Comparison of ENCODE assay signal across 9 cellular contexts in genomic region chr17:4480929-4481898, GRCh38. TPM values are rescaled to one million over a fixed set of nuclear protein-coding genes. Genes with fewer than 3 reads are reported as not detected.
DNase-seq lines count a peak whose midpoint lies in the region; ATAC-seq and TF ChIP-seq lines count a peak whose summit lies in the region.
"Had no signal": no experiment of that assay in that cellular context is flagged by ENCODE, and none has a peak within 500 bp of the region (broad histone marks: within the 10 kb centered on the region; RNA-seq: fewer than 3 reads in every experiment).

No MANE protein-coding gene starts in this region.

- no peak for TF ChIP-seq CTCF in nephron progenitor cell (IDR thresholded peaks at IDR 0.05)

- H3K27me3 ChIP-seq in CD4-positive, alpha-beta memory T cell (ENCODE audit: insufficient read depth, low read length) = no peaks in the 10 kb centered on the region

- H3K27ac ChIP-seq in CD4-positive, alpha-beta memory T cell (ENCODE audit: low read depth, low read length) = peak overlapping the region; percentile 23
- H3K27ac ChIP-seq: tibial artery had no signal

- H3K9me3 ChIP-seq in CD4-positive, alpha-beta memory T cell (ENCODE audit: control insufficient read depth in 1 of 2, low read length in 2 of 2) = no peaks in the 10 kb centered on the region
- H3K9me3 ChIP-seq: tibial artery had no signal

- peaks cover 0 to 5% of the 10 kb centered on the region in 2 donors for H3K36me3 Mint-ChIP-seq in CD4-positive, alpha-beta memory T cell
- H3K36me3 Mint-ChIP-seq in activated naive CD4-positive, alpha-beta T cell treated with anti-CD3 and anti-CD28 coated beads, Interleukin-2, amount 10 ng/mL, durations not matched to agents 7 days and 5 days = peaks cover 14% of the 10 kb centered on the region
- H3K36me3 Mint-ChIP-seq in nephron progenitor cell (ENCODE audit: low read depth) = no peaks in the 10 kb centered on the region

- ATAC-seq in GM19452 (IDR thresholded peaks at IDR 0.05; ENCODE audit: unreplicated experiment) = no peak
- no peak for ATAC-seq in HG03159 (IDR thresholded peaks at IDR 0.05; ENCODE audit: unreplicated experiment)
- no peak for ATAC-seq in HG02884 (IDR thresholded peaks at IDR 0.05; ENCODE audit: unreplicated experiment)

- CTCF ChIA-PET in CD4-positive, alpha-beta memory T cell (lab: Charles Lee; ENCODE audit: partially characterized antibody) = interaction anchor here (1.3 to 1.7 kb wide), 4 partner anchors 18 to 80 kb away, joined by 3 to 7 read pairs (median 4); partner anchors contain the start of gene SPNS2
- CTCF ChIA-PET in activated naive CD4-positive, alpha-beta T cell treated with anti-CD3 and anti-CD28 coated beads, Interleukin-2, amount 10 ng/mL, durations not matched to agents 7 days and 5 days (lab: Charles Lee) = interaction anchor here (0.6 to 1.3 kb wide), 2 partner anchors 60 to 280 kb away, joined by 3 to 5 read pairs; no protein-coding TSS in a partner anchor

- POLR2A ChIA-PET in CD4-positive, alpha-beta memory T cell (lab: Charles Lee; ENCODE audit: partially characterized antibody) = interaction anchor here (1.0 to 1.5 kb wide), 5 partner anchors 18 to 30 kb away, joined by 3 to 6 read pairs (median 3); partner anchors contain the start of gene SPNS2

- peaks cover 49% of the 10 kb centered on the region for H3K4me1 ChIP-seq in CD4-positive, alpha-beta memory T cell (ENCODE audit: insufficient read depth, low read length)

- peaks cover 20 to 61% (median 39%) of the 10 kb centered on the region in 4 donors for H3K4me1 Mint-ChIP-seq in CD4-positive, alpha-beta memory T cell
- peaks cover 60% of the 10 kb centered on the region for H3K4me1 Mint-ChIP-seq in activated naive CD4-positive, alpha-beta T cell treated with anti-CD3 and anti-CD28 coated beads, Interleukin-2, amount 10 ng/mL, durations not matched to agents 7 days and 5 days
- H3K4me1 Mint-ChIP-seq in nephron progenitor cell = peaks cover 43% of the 10 kb centered on the region

- H3K27ac Mint-ChIP-seq in CD4-positive, alpha-beta memory T cell = peak overlapping the region; percentile 84 to 95 (median 94)
- H3K27ac Mint-ChIP-seq in activated naive CD4-positive, alpha-beta T cell treated with anti-CD3 and anti-CD28 coated beads, Interleukin-2, amount 10 ng/mL, durations not matched to agents 7 days and 5 days = peak overlapping the region; percentile 97
- H3K27ac Mint-ChIP-seq in nephron progenitor cell = peak overlapping the region; percentile 88

- peak overlapping the region; percentile 74 to 86 (median 82) for H3K4me3 Mint-ChIP-seq in CD4-positive, alpha-beta memory T cell
- peak overlapping the region; percentile 70 for H3K4me3 Mint-ChIP-seq in activated naive CD4-positive, alpha-beta T cell treated with anti-CD3 and anti-CD28 coated beads, Interleukin-2, amount 10 ng/mL, durations not matched to agents 7 days and 5 days
- H3K4me3 Mint-ChIP-seq in nephron progenitor cell = no peak overlapping the region

- H3K4me3 ChIP-seq in CD4-positive, alpha-beta memory T cell (ENCODE audit: low read length in 2 of 2) = peak overlapping the region in 1 of 2 donors; percentile 30
- H3K4me3 ChIP-seq: tibial artery had no signal

- no peaks in the 10 kb centered on the region for H3K27me3 Mint-ChIP-seq in CD4-positive, alpha-beta memory T cell
- no peaks in the 10 kb centered on the region for H3K27me3 Mint-ChIP-seq in activated naive CD4-positive, alpha-beta T cell treated with anti-CD3 and anti-CD28 coated beads, Interleukin-2, amount 10 ng/mL, durations not matched to agents 7 days and 5 days
- H3K27me3 Mint-ChIP-seq in nephron progenitor cell (ENCODE audit: low read depth, poor library complexity) = peaks cover 8% of the 10 kb centered on the region

- no peaks in the 10 kb centered on the region for H3K36me3 ChIP-seq in CD4-positive, alpha-beta memory T cell (ENCODE audit: insufficient read depth, low read length)
- H3K36me3 ChIP-seq: tibial artery had no signal

- peak in 3 of 5 donors; percentile 18 to 25 (median 22) for DNase-seq in CD4-positive, alpha-beta memory T cell
- DNase-seq in MV-4-11 (lab: John Stamatoyannopoulos, UW) (peak; percentile 42), nephron progenitor cell (no peak), NCI-H1105 treated with DMSO at 0.1 percent for 48 hours (lab: John Stamatoyannopoulos, UW) (no peak)
- peak; percentile 74 for DNase-seq in activated naive CD4-positive, alpha-beta T cell treated with anti-CD3 and anti-CD28 coated beads, Interleukin-2, amount 10 ng/mL, durations not matched to agents 7 days and 5 days

- intact Hi-C loops in CD4-positive, alpha-beta memory T cell (cut with micrococcal nuclease) = no loop called here

- H3K9me3 Mint-ChIP-seq in CD4-positive, alpha-beta memory T cell = no peaks in the 10 kb centered on the region
- no peaks in the 10 kb centered on the region for H3K9me3 Mint-ChIP-seq in activated naive CD4-positive, alpha-beta T cell treated with anti-CD3 and anti-CD28 coated beads, Interleukin-2, amount 10 ng/mL, durations not matched to agents 7 days and 5 days
- no peaks in the 10 kb centered on the region for H3K9me3 Mint-ChIP-seq in nephron progenitor cell

RNA-seq across cellular contexts. Expression of gene SPNS2, which starts 17.5 kb away (rescaled TPM):
- total RNA-seq in CD4-positive, alpha-beta memory T cell = under 1 TPM; 0.11 to 0.12 TPM
- polyA plus RNA-seq in CD4-positive, alpha-beta memory T cell = under 1 TPM; 0.24 to 0.29 TPM

RNA-seq across cellular contexts. Expression of gene SPNS3, which starts 47.5 kb away (rescaled TPM):
- 1 to 10 TPM; 1.6 to 2.0 TPM for total RNA-seq in CD4-positive, alpha-beta memory T cell
- 1 to 10 TPM; 4.8 to 5.9 TPM for polyA plus RNA-seq in CD4-positive, alpha-beta memory T cell

Comparison
In these comparisons a context has a peak if more than half of its experiments do, and no peak if none do; other contexts are left out.
1. DNase-seq: peak in CD4-positive, alpha-beta memory T cell (3 of 5), MV-4-11 (single experiment) and activated naive CD4-positive, alpha-beta T cell treated with anti-CD3 and anti-CD28 coated beads, Interleukin-2, amount 10 ng/mL, durations not matched to agents 7 days and 5 days (single experiment); none in nephron progenitor cell (single experiment) and NCI-H1105 treated with DMSO at 0.1 percent for 48 hours (single experiment).
2. Peak in every context shown above with its lines, with median percentiles within 50 percentile points of each other: H3K27ac Mint-ChIP-seq.